15 cellular contexts compared by ENCODE assay signal in genomic region chr5:37251673-37252072, GRCh38.
"Had no signal": no experiment of that assay in that cellular context is flagged by ENCODE, and none has a peak within 500 bp of the region (broad histone marks: within the 10 kb centered on the region; RNA-seq: fewer than 3 reads in every experiment).

No MANE protein-coding gene starts in this region.

- H3K27ac ChIP-seq: adrenal gland, neural progenitor cell, ovary, SK-N-MC, transverse colon had no signal

- H3K4me3 ChIP-seq: adrenal gland, neural progenitor cell, ovary, SK-N-MC, transverse colon had no signal

- H3K27me3 ChIP-seq: adrenal gland, neural progenitor cell, ovary, transverse colon had no signal

- DNase-seq: activated CD4-positive, alpha-beta T cell treated with anti-CD3 and anti-CD28 coated beads for 1 hour; activated CD4-positive, alpha-beta T cell treated with anti-CD3 and anti-CD28 coated beads, Interleukin-2, amount 50 U/mL, for 48 hours; adrenal gland; dermis blood vessel endothelial cell; effector memory CD8-positive, alpha-beta T cell; foreskin melanocyte; ovary; stimulated activated CD4-positive, alpha-beta T cell treated with anti-CD3 and anti-CD28 coated beads, Interleukin-4, amount 100 ng/mL, for 1 hour; stimulated activated naive CD8-positive, alpha-beta T cell treated with anti-CD3 and anti-CD28 coated beads, Interleukin-15, Interleukin-2, amounts not matched to agents 100 U/mL and 50 U/mL, for 24 hours; transverse colon had no signal

- H3K4me2 ChIP-seq: neural progenitor cell had no signal

- H3K9ac ChIP-seq: neural progenitor cell had no signal

- H3K27ac Mint-ChIP-seq: activated naive CD4-positive, alpha-beta T cell treated with anti-CD3 and anti-CD28 coated beads, Interleukin-2, amount 50 U/mL, for 24 hours; activated T-helper 2 cell treated with anti-CD3 and anti-CD28 coated beads, Interferon-gamma antibody, Interleukin-2, Interleukin-4, amounts not matched to agents 10 μg/mL and 5 μg/mL and 100 μg/mL, durations not matched to agents 14 hours and 24 hours and 36 hours; neural progenitor cell had no signal

- H3K36me3 ChIP-seq: adrenal gland, neural progenitor cell, ovary, transverse colon had no signal

- H3K9me3 Mint-ChIP-seq: activated naive CD4-positive, alpha-beta T cell treated with anti-CD3 and anti-CD28 coated beads, Interleukin-2, amount 50 U/mL, for 24 hours; central memory CD8-positive, alpha-beta T cell; effector memory CD8-positive, alpha-beta T cell had no signal

- H2AFZ ChIP-seq: neural progenitor cell had no signal

- H3K27me3 Mint-ChIP-seq: activated naive CD4-positive, alpha-beta T cell treated with anti-CD3 and anti-CD28 coated beads, Interleukin-2, amount 50 U/mL, for 24 hours; central memory CD8-positive, alpha-beta T cell; effector memory CD8-positive, alpha-beta T cell had no signal

- H3K36me3 Mint-ChIP-seq: activated naive CD4-positive, alpha-beta T cell treated with anti-CD3 and anti-CD28 coated beads, Interleukin-2, amount 50 U/mL, for 24 hours; neural progenitor cell had no signal

- ATAC-seq: effector memory CD8-positive, alpha-beta T cell; stimulated activated naive CD8-positive, alpha-beta T cell treated with anti-CD3 and anti-CD28 coated beads, Interleukin-15, Interleukin-2, amounts not matched to agents 100 U/mL and 50 U/mL, for 24 hours had no signal

- H3K9me3 ChIP-seq: adrenal gland, transverse colon had no signal

- H3K4me3 Mint-ChIP-seq: activated naive CD4-positive, alpha-beta T cell treated with anti-CD3 and anti-CD28 coated beads, Interleukin-2, amount 50 U/mL, for 24 hours; central memory CD8-positive, alpha-beta T cell; effector memory CD8-positive, alpha-beta T cell had no signal
